Comparison of ENCODE assay signal across 15 cellular contexts in genomic region chr2:199914372-199914958, GRCh38. TPM values are rescaled to one million over a fixed set of nuclear protein-coding genes. Genes with fewer than 3 reads are reported as not detected.
DNase-seq lines count a peak whose midpoint lies in the region; ATAC-seq and TF ChIP-seq lines count a peak whose summit lies in the region.
"Had no signal": no experiment of that assay in that cellular context is flagged by ENCODE, and none has a peak within 500 bp of the region (broad histone marks: within the 10 kb centered on the region; RNA-seq: fewer than 3 reads in every experiment).

No MANE protein-coding gene starts in this region.

- H3K4me3 Mint-ChIP-seq in CD4-positive, alpha-beta T cell, result peak overlapping the region; percentile 31
- H3K4me3 Mint-ChIP-seq in IgD-negative memory B cell, result peak overlapping the region in 3 of 4 donors; percentile 0 to 74 (median 3)
- peak overlapping the region; percentile 12 for H3K4me3 Mint-ChIP-seq in activated naive CD8-positive, alpha-beta T cell treated with anti-CD3 and anti-CD28 coated beads, Interleukin-2, amount 50 U/mL, for 24 hours
- H3K4me3 Mint-ChIP-seq in naive thymus-derived CD4-positive, alpha-beta T cell, result peak overlapping the region in 9 of 10 donors; percentile 2 to 72 (median 33)

- POLR2A ChIA-PET in CD4-positive, alpha-beta T cell (lab: Charles Lee), result no interaction called here
- POLR2A ChIA-PET in naive thymus-derived CD4-positive, alpha-beta T cell (lab: Charles Lee), result interaction anchor here (0.9 kb wide), 1 partner anchor 17 kb away, joined by 3 read pairs; no protein-coding TSS in a partner anchor

- CTCF ChIA-PET in CD4-positive, alpha-beta T cell (lab: Charles Lee), result no interaction called here
- CTCF ChIA-PET in naive thymus-derived CD4-positive, alpha-beta T cell (lab: Charles Lee), result no interaction called here

- intact Hi-C loops in CD4-positive, alpha-beta T cell (cut with DNase I, micrococcal nuclease), result loop anchor here in 1 of 2 experiments (5.0 kb wide), 1 partner anchor 898 kb away; the partner anchor contains the start of gene BZW1
- intact Hi-C loops in naive thymus-derived CD4-positive, alpha-beta T cell (cut with micrococcal nuclease), result loop anchor here (5.0 to 10.0 kb wide), 4 partner anchors 458 to 1730 kb away; partner anchors contain the start of genes HYCC2 (in 1 of the 2), NDUFB3 (in 1 of the 2) and TMEM237 (in 1 of the 2)

- no peak for ATAC-seq in CD4-positive, alpha-beta T cell (ENCODE audit: poor library complexity)
- no peak for ATAC-seq in activated naive CD8-positive, alpha-beta T cell treated with anti-CD3 and anti-CD28 coated beads, Interleukin-2, amount 50 U/mL, for 24 hours
- ATAC-seq in naive thymus-derived CD4-positive, alpha-beta T cell, result no peak
- no peak for ATAC-seq in GM18498 (IDR thresholded peaks at IDR 0.05; ENCODE audit: unreplicated experiment)
- no peak for ATAC-seq in HG02759 (IDR thresholded peaks at IDR 0.05; ENCODE audit: unreplicated experiment)
- no peak for ATAC-seq in GM18517 (IDR thresholded peaks at IDR 0.05; ENCODE audit: unreplicated experiment)
- no peak for ATAC-seq in GM21423 (IDR thresholded peaks at IDR 0.05; ENCODE audit: unreplicated experiment)

- peaks cover 44% of the 10 kb centered on the region for H3K4me1 Mint-ChIP-seq in CD4-positive, alpha-beta T cell (ENCODE audit: low read depth)
- peaks cover 29 to 34% (median 31%) of the 10 kb centered on the region in 3 donors for H3K4me1 Mint-ChIP-seq in IgD-negative memory B cell
- peaks cover 27% of the 10 kb centered on the region for H3K4me1 Mint-ChIP-seq in activated naive CD8-positive, alpha-beta T cell treated with anti-CD3 and anti-CD28 coated beads, Interleukin-2, amount 50 U/mL, for 24 hours
- peaks cover 32 to 59% (median 48%) of the 10 kb centered on the region in 7 donors for H3K4me1 Mint-ChIP-seq in naive thymus-derived CD4-positive, alpha-beta T cell

- TF ChIP-seq CTCF in CD4-positive, alpha-beta T cell (IDR thresholded peaks at IDR 0.05), result no peak

- no peak overlapping the region for H3K4me3 ChIP-seq in naive thymus-derived CD4-positive, alpha-beta T cell (ENCODE audit: low read length)

- H3K27ac ChIP-seq in CD4-positive, alpha-beta T cell (ENCODE audit: low read depth, low read length), result no peak overlapping the region
- H3K27ac ChIP-seq in naive thymus-derived CD4-positive, alpha-beta T cell (ENCODE audit: low read depth, low read length), result no peak overlapping the region
- H3K27ac ChIP-seq: brain microvascular endothelial cell, C4-2B, RWPE1 had no signal

- no peaks in the 10 kb centered on the region for H3K9me3 Mint-ChIP-seq in CD4-positive, alpha-beta T cell
- no peaks in the 10 kb centered on the region for H3K9me3 Mint-ChIP-seq in IgD-negative memory B cell
- H3K9me3 Mint-ChIP-seq in activated naive CD8-positive, alpha-beta T cell treated with anti-CD3 and anti-CD28 coated beads, Interleukin-2, amount 50 U/mL, for 24 hours, result peaks cover 8% of the 10 kb centered on the region
- H3K9me3 Mint-ChIP-seq in naive thymus-derived CD4-positive, alpha-beta T cell, result peaks cover 0 to 16% (median 0%) of the 10 kb centered on the region in 11 donors

- peak overlapping the region; percentile 3 for H3K27ac Mint-ChIP-seq in CD4-positive, alpha-beta T cell
- H3K27ac Mint-ChIP-seq in IgD-negative memory B cell, result peak overlapping the region in 1 of 3 donors; percentile 50
- no peak overlapping the region for H3K27ac Mint-ChIP-seq in activated naive CD8-positive, alpha-beta T cell treated with anti-CD3 and anti-CD28 coated beads, Interleukin-2, amount 50 U/mL, for 24 hours
- H3K27ac Mint-ChIP-seq in naive thymus-derived CD4-positive, alpha-beta T cell, result peak overlapping the region in 8 of 9 donors; percentile 0 to 76 (median 4)

- peaks cover 11 to 19% of the 10 kb centered on the region in 2 donors for H3K4me1 ChIP-seq in naive thymus-derived CD4-positive, alpha-beta T cell (ENCODE audit: control insufficient read depth in 2 of 2, insufficient read depth in 2 of 2, low read length in 2 of 2)

- no peak for DNase-seq in CD4-positive, alpha-beta T cell
- no peak for DNase-seq in activated naive CD8-positive, alpha-beta T cell treated with anti-CD3 and anti-CD28 coated beads, Interleukin-2, amount 50 U/mL, for 24 hours
- no peak for DNase-seq in naive thymus-derived CD4-positive, alpha-beta T cell
- DNase-seq: activated T-cell treated with anti-CD3 and anti-CD28 coated beads, Interleukin-2, amount 50 U/mL, for 1 hour; brain microvascular endothelial cell; erythroblast; MM.1S; stimulated activated CD4-positive, alpha-beta T cell treated with anti-CD3 and anti-CD28 coated beads, Interleukin-4, amount 100 ng/mL, for 4 hours had no signal

- peaks cover 0 to 18% (median 0%) of the 10 kb centered on the region in 3 experiments for H3K36me3 ChIP-seq in naive thymus-derived CD4-positive, alpha-beta T cell (ENCODE audit: control insufficient read depth in 2 of 3, insufficient read depth in 3 of 3, low read length in 3 of 3)

- H3K9me3 ChIP-seq in CD4-positive, alpha-beta T cell (ENCODE audit: control insufficient read depth, low read length), result no peaks in the 10 kb centered on the region
- H3K9me3 ChIP-seq in naive thymus-derived CD4-positive, alpha-beta T cell (ENCODE audit: control insufficient read depth in 2 of 3, low read length in 3 of 3), result peaks cover 0 to 7% (median 0%) of the 10 kb centered on the region in 3 experiments

- no peaks in the 10 kb centered on the region for H3K27me3 Mint-ChIP-seq in CD4-positive, alpha-beta T cell
- no peaks in the 10 kb centered on the region for H3K27me3 Mint-ChIP-seq in IgD-negative memory B cell
- H3K27me3 Mint-ChIP-seq in activated naive CD8-positive, alpha-beta T cell treated with anti-CD3 and anti-CD28 coated beads, Interleukin-2, amount 50 U/mL, for 24 hours, result no peaks in the 10 kb centered on the region
- H3K27me3 Mint-ChIP-seq in naive thymus-derived CD4-positive, alpha-beta T cell, result no peaks in the 10 kb centered on the region

- H3K36me3 Mint-ChIP-seq in CD4-positive, alpha-beta T cell (ENCODE audit: low read depth), result peaks cover 54% of the 10 kb centered on the region
- H3K36me3 Mint-ChIP-seq in IgD-negative memory B cell, result peaks cover 7% of the 10 kb centered on the region
- peaks cover 48% of the 10 kb centered on the region for H3K36me3 Mint-ChIP-seq in activated naive CD8-positive, alpha-beta T cell treated with anti-CD3 and anti-CD28 coated beads, Interleukin-2, amount 50 U/mL, for 24 hours (ENCODE audit: low read depth)
- peaks cover 11 to 40% (median 29%) of the 10 kb centered on the region in 5 donors for H3K36me3 Mint-ChIP-seq in naive thymus-derived CD4-positive, alpha-beta T cell

- H3K27me3 ChIP-seq in CD4-positive, alpha-beta T cell (ENCODE audit: control insufficient read depth, insufficient read depth, low read length), result no peaks in the 10 kb centered on the region
- no peaks in the 10 kb centered on the region for H3K27me3 ChIP-seq in naive thymus-derived CD4-positive, alpha-beta T cell (ENCODE audit: control insufficient read depth in 2 of 2, insufficient read depth in 2 of 2, low read length in 2 of 2)
- H3K27me3 ChIP-seq: brain microvascular endothelial cell had no signal

RNA-seq across cellular contexts. Expression of gene C2orf69, which starts 3.4 kb away (rescaled TPM):
- 10 to 100 TPM; 12.5 to 13.7 TPM for total RNA-seq in CD4-positive, alpha-beta T cell
- polyA plus RNA-seq in IgD-negative memory B cell, result 13.6 TPM
- total RNA-seq in naive thymus-derived CD4-positive, alpha-beta T cell, result 10 to 100 TPM; 10.1 to 15.4 (median 12.7) TPM
- 10 to 100 TPM; 10.7 to 10.9 TPM for polyA plus RNA-seq in naive thymus-derived CD4-positive, alpha-beta T cell

RNA-seq across cellular contexts. Expression of gene TYW5, which starts 40.8 kb away (rescaled TPM):
- 10 to 100 TPM; 15.0 to 16.0 TPM for total RNA-seq in CD4-positive, alpha-beta T cell
- 3.9 TPM for polyA plus RNA-seq in IgD-negative memory B cell
- total RNA-seq in naive thymus-derived CD4-positive, alpha-beta T cell, result 10 to 100 TPM in 4 of 5 experiments, 1 to 10 TPM in 1; 6.3 to 13.3 (median 11.2) TPM
- 1 to 10 TPM; 2.7 to 3.7 TPM for polyA plus RNA-seq in naive thymus-derived CD4-positive, alpha-beta T cell

RNA-seq across cellular contexts. Expression of gene MAIP1, which starts 40.9 kb away (rescaled TPM):
- total RNA-seq in CD4-positive, alpha-beta T cell, result 10 to 100 TPM; 34.6 to 35.8 TPM
- 18.0 TPM for polyA plus RNA-seq in IgD-negative memory B cell
- total RNA-seq in naive thymus-derived CD4-positive, alpha-beta T cell, result 10 to 100 TPM; 14.5 to 27.8 (median 19.8) TPM
- 10 to 100 TPM; 16.3 to 17.9 TPM for polyA plus RNA-seq in naive thymus-derived CD4-positive, alpha-beta T cell
